ENCODE assay signal across 9 cellular contexts in genomic region chr21:29233611-29234540, GRCh38.
DNase-seq lines count a peak whose midpoint lies in the region; ATAC-seq lines count a peak whose summit lies in the region.
"Had no signal": no experiment of that assay in that cellular context is flagged by ENCODE, and none has a peak within 500 bp of the region (broad histone marks: within the 10 kb centered on the region; RNA-seq: fewer than 3 reads in every experiment).

No MANE protein-coding gene starts in this region.

- no peaks in the 10 kb centered on the region for H3K27me3 ChIP-seq in CD4-positive, CD25-positive, alpha-beta regulatory T cell (ENCODE audit: control insufficient read depth, insufficient read depth, low read length)
- H3K27me3 ChIP-seq: transverse colon had no signal

- H3K27ac Mint-ChIP-seq in CD4-positive, CD25-positive, alpha-beta regulatory T cell, result peak overlapping the region in 1 of 3 donors; percentile 23
- peak overlapping the region; percentile 59 for H3K27ac Mint-ChIP-seq in activated naive CD4-positive, alpha-beta T cell treated with anti-CD3 and anti-CD28 coated beads, Interleukin-2, amount 50 U/mL, for 24 hours

- H3K36me3 Mint-ChIP-seq in CD4-positive, CD25-positive, alpha-beta regulatory T cell, result no peaks in the 10 kb centered on the region
- no peaks in the 10 kb centered on the region for H3K36me3 Mint-ChIP-seq in activated naive CD4-positive, alpha-beta T cell treated with anti-CD3 and anti-CD28 coated beads, Interleukin-2, amount 50 U/mL, for 24 hours

- no peak overlapping the region for H3K27ac ChIP-seq in CD4-positive, CD25-positive, alpha-beta regulatory T cell (ENCODE audit: insufficient read depth, low read length, poor library complexity, severe bottlenecking)
- H3K27ac ChIP-seq: transverse colon had no signal

- H3K4me3 ChIP-seq in CD4-positive, CD25-positive, alpha-beta regulatory T cell (ENCODE audit: low read depth, low read length), result peak overlapping the region; percentile 2
- H3K4me3 ChIP-seq: transverse colon had no signal

- H3K9me3 ChIP-seq in CD4-positive, CD25-positive, alpha-beta regulatory T cell (ENCODE audit: control insufficient read depth in 2 of 2, low read length in 2 of 2), result no peaks in the 10 kb centered on the region
- H3K9me3 ChIP-seq: transverse colon had no signal

- no peaks in the 10 kb centered on the region for H3K27me3 Mint-ChIP-seq in CD4-positive, CD25-positive, alpha-beta regulatory T cell
- H3K27me3 Mint-ChIP-seq in activated naive CD4-positive, alpha-beta T cell treated with anti-CD3 and anti-CD28 coated beads, Interleukin-2, amount 50 U/mL, for 24 hours, result no peaks in the 10 kb centered on the region

- H3K4me1 Mint-ChIP-seq in CD4-positive, CD25-positive, alpha-beta regulatory T cell, result peaks cover 0 to 16% (median 8%) of the 10 kb centered on the region in 4 donors
- peaks cover 43% of the 10 kb centered on the region for H3K4me1 Mint-ChIP-seq in activated naive CD4-positive, alpha-beta T cell treated with anti-CD3 and anti-CD28 coated beads, Interleukin-2, amount 50 U/mL, for 24 hours

- no peak for DNase-seq in CD4-positive, CD25-positive, alpha-beta regulatory T cell
- DNase-seq in cardiac septum (ENCODE audit: low spot score), result no peak
- no peak for DNase-seq in NCI-H146 treated with DMSO at 0.1 percent for 48 hours (lab: John Stamatoyannopoulos, UW; ENCODE audit: unreplicated experiment)
- no peak for DNase-seq in KG1 (lab: John Stamatoyannopoulos, UW)
- no peak for DNase-seq in activated CD8-positive, alpha-beta memory T cell treated with anti-CD3 and anti-CD28 coated beads, Interleukin-2, amount 50 U/mL, for 4 hours
- DNase-seq: transverse colon had no signal

- ATAC-seq in CD4-positive, CD25-positive, alpha-beta regulatory T cell (ENCODE audit: low read depth in 2 of 2), result peak; percentile 22 to 29
- ATAC-seq in GM19351 (IDR thresholded peaks at IDR 0.05; ENCODE audit: unreplicated experiment) (peak; percentile 61), HG03103 (IDR thresholded peaks at IDR 0.05; ENCODE audit: low read depth, unreplicated experiment) (peak; percentile 51)

- no peaks in the 10 kb centered on the region for H3K9me3 Mint-ChIP-seq in CD4-positive, CD25-positive, alpha-beta regulatory T cell
- H3K9me3 Mint-ChIP-seq in activated naive CD4-positive, alpha-beta T cell treated with anti-CD3 and anti-CD28 coated beads, Interleukin-2, amount 50 U/mL, for 24 hours, result no peaks in the 10 kb centered on the region

- no peaks in the 10 kb centered on the region for H3K36me3 ChIP-seq in CD4-positive, CD25-positive, alpha-beta regulatory T cell (ENCODE audit: control insufficient read depth, insufficient read depth, low read length)
- H3K36me3 ChIP-seq: transverse colon had no signal

- peak overlapping the region in 1 of 4 donors; percentile 15 for H3K4me3 Mint-ChIP-seq in CD4-positive, CD25-positive, alpha-beta regulatory T cell
- no peak overlapping the region for H3K4me3 Mint-ChIP-seq in activated naive CD4-positive, alpha-beta T cell treated with anti-CD3 and anti-CD28 coated beads, Interleukin-2, amount 50 U/mL, for 24 hours

- H3K4me1 ChIP-seq in CD4-positive, CD25-positive, alpha-beta regulatory T cell (ENCODE audit: control insufficient read depth, insufficient read depth, low read length, poor library complexity, severe bottlenecking), result no peaks in the 10 kb centered on the region

- intact Hi-C loops in cardiac septum (cut with DNase I), result no loop called here
